ENCODE assay signal across 11 cellular contexts in the genomic region with DNA sequence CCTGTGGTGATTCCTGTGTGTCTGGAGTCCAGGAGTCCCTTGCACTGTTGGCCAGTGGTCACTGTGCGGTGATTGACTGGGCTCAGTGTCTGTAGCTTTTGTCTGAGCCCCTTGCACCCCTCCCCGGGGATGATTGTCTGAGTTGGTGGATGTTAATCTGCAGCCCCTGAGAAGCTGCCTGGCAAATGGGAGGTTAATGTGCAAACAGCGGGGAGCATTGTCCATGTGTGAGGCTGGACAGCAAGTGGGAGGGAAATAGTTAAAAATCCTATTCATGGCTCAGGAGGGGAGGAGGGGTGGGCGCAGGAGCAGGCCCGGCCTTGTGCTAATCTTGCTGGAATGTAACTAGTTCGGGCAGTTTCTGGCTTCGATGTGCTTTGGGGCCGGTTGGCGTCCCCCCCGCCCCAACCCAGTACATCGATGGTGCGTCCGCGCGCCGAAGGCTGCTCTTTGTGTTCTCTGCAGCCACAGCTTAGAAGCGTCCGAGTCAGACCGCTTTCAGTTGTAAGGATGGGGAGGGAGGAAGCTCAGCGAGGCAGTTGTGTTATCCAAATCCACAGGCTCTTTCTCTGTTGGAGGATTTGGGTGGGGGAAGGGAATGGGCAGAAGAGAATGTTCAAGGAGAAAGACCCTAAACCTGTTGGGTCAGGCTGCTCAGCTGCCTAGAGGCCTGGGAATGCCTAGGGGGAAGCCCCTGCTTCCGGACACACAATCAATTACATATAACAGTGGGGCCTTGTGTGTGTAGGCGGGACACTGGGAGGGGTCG.
DNase-seq lines count a peak whose midpoint lies in the region; ATAC-seq lines count a peak whose summit lies in the region.
"Had no signal": no experiment of that assay in that cellular context is flagged by ENCODE, and none has a peak within 500 bp of the region (broad histone marks: within the 10 kb centered on the region; RNA-seq: fewer than 3 reads in every experiment).

No MANE protein-coding gene starts in this region.

- WGBS in right cardiac atrium: 17% methylated on average over 23 of the region's 23 CpGs

- H3K9me3 ChIP-seq in ES-I3 (ENCODE audit: control insufficient read depth, insufficient read depth, low read length): no peaks in the 10 kb centered on the region
- no peaks in the 10 kb centered on the region for H3K9me3 ChIP-seq in right cardiac atrium (ENCODE audit: control insufficient read depth, low read length)

- ATAC-seq in right cardiac atrium (peak; percentile 30 to 34), HG03159 (IDR thresholded peaks at IDR 0.05; ENCODE audit: unreplicated experiment) (no peak)
- ATAC-seq in activated naive CD4-positive, alpha-beta T cell treated with anti-CD3 and anti-CD28 coated beads, Interleukin-2, amount 50 U/mL, for 72 hours: no peak

- no peaks in the 10 kb centered on the region for H3K27me3 ChIP-seq in right cardiac atrium (ENCODE audit: control insufficient read depth, insufficient read depth)

- no peak overlapping the region for H3K4me3 ChIP-seq in right cardiac atrium (ENCODE audit: low read length)

- peak; percentile 39 for DNase-seq in amniotic epithelial cell (ENCODE audit: low read depth)
- peak in 2 of 3 donors; percentile 78 to 79 for DNase-seq in right cardiac atrium
- peak; percentile 90 for DNase-seq in retina
- no peak for DNase-seq in GDM1 (lab: John Stamatoyannopoulos, UW)
- no peak for DNase-seq in activated naive CD4-positive, alpha-beta T cell treated with anti-CD3 and anti-CD28 coated beads, Interleukin-2, amount 50 U/mL, for 72 hours (ENCODE audit: low spot score in 2 of 2)
- DNase-seq in NOMO-1 treated with dmso at 0.1 percent for 144 hours (lab: John Stamatoyannopoulos, UW; ENCODE audit: unreplicated experiment): no peak
- DNase-seq: activated T-cell treated with anti-CD3 and anti-CD28 coated beads, Interleukin-2, amount 50 U/mL, for 24 hours; stimulated activated CD4-positive, alpha-beta T cell treated with anti-CD3 and anti-CD28 coated beads, Interleukin-2, amount 100 ng/mL, for 48 hours had no signal

- peak overlapping the region; percentile 30 for H3K27ac ChIP-seq in right cardiac atrium (ENCODE audit: low read length)
- H3K27ac ChIP-seq: KMS-11 had no signal

- no peaks in the 10 kb centered on the region for H3K36me3 Mint-ChIP-seq in activated naive CD4-positive, alpha-beta T cell treated with anti-CD3 and anti-CD28 coated beads, Interleukin-2, amount 50 U/mL, for 72 hours

- H3K9ac ChIP-seq in ES-I3 (ENCODE audit: low read depth, low read length): peak overlapping the region; percentile 37; the same call in 1 of the 2 replicates
- H3K9ac ChIP-seq: KMS-11 had no signal

- peak overlapping the region in 1 of 2 donors; percentile 87 for H3K27ac Mint-ChIP-seq in activated naive CD4-positive, alpha-beta T cell treated with anti-CD3 and anti-CD28 coated beads, Interleukin-2, amount 50 U/mL, for 72 hours
- H3K27ac Mint-ChIP-seq: activated T-cell treated with anti-CD3 and anti-CD28 coated beads, Interleukin-2, amount 50 U/mL, for 24 hours had no signal

- H3K4me1 ChIP-seq in ES-I3 (ENCODE audit: insufficient read depth, low read length) (peaks cover 64% of the 10 kb centered on the region), right cardiac atrium (ENCODE audit: control insufficient read depth, insufficient read depth, low read length) (peaks cover 43% of the 10 kb centered on the region)

- H3K36me3 ChIP-seq in ES-I3 (ENCODE audit: insufficient read depth, low read length): no peaks in the 10 kb centered on the region

- no peaks in the 10 kb centered on the region for H3K9me3 Mint-ChIP-seq in activated naive CD4-positive, alpha-beta T cell treated with anti-CD3 and anti-CD28 coated beads, Interleukin-2, amount 50 U/mL, for 72 hours
- H3K9me3 Mint-ChIP-seq: activated T-cell treated with anti-CD3 and anti-CD28 coated beads, Interleukin-2, amount 50 U/mL, for 24 hours had no signal

- intact Hi-C loops in right cardiac atrium (cut with DNase I): loop anchor here in 1 of 4 donors (5.0 kb wide), 1 partner anchor 124 kb away; the partner anchor contains the start of gene TCF7L1

Comparison
In these comparisons a context has a peak if more than half of its experiments do, and no peak if none do; other contexts are left out.
1. DNase-seq: peak in amniotic epithelial cell (single experiment), right cardiac atrium (2 of 3) and retina (single experiment); none in GDM1 (single experiment), activated naive CD4-positive, alpha-beta T cell treated with anti-CD3 and anti-CD28 coated beads, Interleukin-2, amount 50 U/mL, for 72 hours (0 of 2) and NOMO-1 treated with dmso at 0.1 percent for 144 hours (single experiment).
2. ATAC-seq: peak in right cardiac atrium (2 of 2); none in HG03159 (single experiment) and activated naive CD4-positive, alpha-beta T cell treated with anti-CD3 and anti-CD28 coated beads, Interleukin-2, amount 50 U/mL, for 72 hours (0 of 2).